Comparison of ENCODE assay signal across 9 cellular contexts in the genomic region with DNA sequence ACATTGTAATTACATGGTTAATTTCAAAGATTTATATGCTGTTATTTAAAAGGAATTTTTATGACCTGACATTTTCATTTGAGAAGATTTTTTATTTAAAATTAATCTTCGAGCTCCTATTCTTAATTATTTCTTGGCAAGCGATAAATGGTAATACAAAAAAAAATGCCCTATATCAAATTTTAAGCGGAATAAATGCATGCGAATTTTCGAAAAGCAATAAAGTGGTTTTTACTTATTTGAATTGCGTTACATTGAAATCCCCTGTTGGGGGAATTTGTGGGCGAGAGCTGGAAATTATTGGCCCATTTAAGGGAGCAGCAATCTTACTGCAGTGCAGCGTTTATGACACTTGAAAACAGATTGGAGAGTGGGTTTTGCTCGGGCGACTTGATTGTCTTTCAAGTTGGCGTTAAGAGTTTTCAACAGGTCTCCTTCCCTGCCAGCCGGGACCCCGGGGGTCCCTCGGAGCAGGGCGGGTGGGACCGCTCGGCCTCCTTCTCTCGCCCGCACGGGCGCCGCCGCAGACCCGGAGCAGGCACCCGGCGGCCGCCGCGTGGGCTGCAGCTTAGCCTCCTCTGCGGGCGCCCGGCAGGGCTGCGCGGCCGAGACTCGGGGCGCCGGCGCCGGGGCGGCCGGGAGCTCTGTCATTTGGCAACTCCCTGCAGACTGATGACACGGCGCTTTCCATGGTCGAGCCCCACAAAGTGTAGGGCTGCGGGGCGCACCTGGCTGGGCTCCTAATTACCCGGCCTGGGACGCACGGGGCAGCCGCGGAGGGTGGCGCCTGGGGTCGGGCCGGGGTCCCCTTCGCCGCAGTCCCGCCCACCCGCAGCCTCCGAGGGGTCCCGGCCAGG.
DNase-seq lines count a peak whose midpoint lies in the region; ATAC-seq and TF ChIP-seq lines count a peak whose summit lies in the region.
"Had no signal": no experiment of that assay in that cellular context is flagged by ENCODE, and none has a peak within 500 bp of the region (broad histone marks: within the 10 kb centered on the region; RNA-seq: fewer than 3 reads in every experiment).

No MANE protein-coding gene starts in this region.

- H3K4me1 Mint-ChIP-seq in activated CD8-positive, alpha-beta memory T cell treated with anti-CD3 and anti-CD28 coated beads, Interleukin-2, amount 10 ng/mL, durations not matched to agents 7 days and 5 days: peaks cover 2% of the 10 kb centered on the region

- no peaks in the 10 kb centered on the region for H3K9me2 ChIP-seq in hepatocyte (replicated peaks; ENCODE audit: insufficient read depth)

- no peak overlapping the region for H3K27ac Mint-ChIP-seq in activated CD8-positive, alpha-beta memory T cell treated with anti-CD3 and anti-CD28 coated beads, Interleukin-2, amount 10 ng/mL, durations not matched to agents 7 days and 5 days

- peaks cover 67% of the 10 kb centered on the region for H3K27me3 Mint-ChIP-seq in activated CD8-positive, alpha-beta memory T cell treated with anti-CD3 and anti-CD28 coated beads, Interleukin-2, amount 10 ng/mL, durations not matched to agents 7 days and 5 days

- in situ Hi-C loops in HAP-1 (cut with MboI; ENCODE audit: low sequenced_read_pairs): no loop called here

- H3K9me3 ChIP-seq in HAP-1: no peaks in the 10 kb centered on the region
- no peaks in the 10 kb centered on the region for H3K9me3 ChIP-seq in hepatocyte (ENCODE audit: low read depth)
- H3K9me3 ChIP-seq in skeletal muscle satellite cell (replicated peaks; ENCODE audit: low read length): no peaks in the 10 kb centered on the region
- H3K9me3 ChIP-seq in effector memory CD4-positive, alpha-beta T cell (ENCODE audit: control insufficient read depth, low read length): no peaks in the 10 kb centered on the region

- no peak for TF ChIP-seq CTCF in hepatocyte (IDR thresholded peaks at IDR 0.05; ENCODE audit: poor library complexity)

- H4K20me1 ChIP-seq in hepatocyte (ENCODE audit: insufficient read depth, poor library complexity, severe bottlenecking): no peaks in the 10 kb centered on the region

- H2AFZ ChIP-seq in hepatocyte: peak overlapping the region; percentile 70

- H3K27ac ChIP-seq in hepatocyte: no peak overlapping the region
- H3K27ac ChIP-seq in effector memory CD4-positive, alpha-beta T cell (ENCODE audit: insufficient read depth, low read length, poor library complexity, severe bottlenecking): no peak overlapping the region

- H3K4me3 Mint-ChIP-seq in activated CD8-positive, alpha-beta memory T cell treated with anti-CD3 and anti-CD28 coated beads, Interleukin-2, amount 10 ng/mL, durations not matched to agents 7 days and 5 days: no peak overlapping the region
- H3K4me3 Mint-ChIP-seq: IgD-negative memory B cell had no signal

- 13% methylated on average over 20 of the region's 61 CpGs for WGBS in hepatocyte (ENCODE audit: low lambda C conversion rate, missing lambda C conversion rate)

- H3K4me3 ChIP-seq in HAP-1 (peak overlapping the region; percentile 30), hepatocyte (peak overlapping the region; percentile 58), skeletal muscle satellite cell (ENCODE audit: low read length) (peak overlapping the region; percentile 70)
- no peak overlapping the region for H3K4me3 ChIP-seq in effector memory CD4-positive, alpha-beta T cell (ENCODE audit: insufficient read depth, low read depth, low read length, poor library complexity, severe bottlenecking)

- CTCF ChIA-PET in activated CD8-positive, alpha-beta memory T cell treated with anti-CD3 and anti-CD28 coated beads, Interleukin-2, amount 10 ng/mL, durations not matched to agents 7 days and 5 days (lab: Charles Lee): interaction anchor here (1.4 kb wide), 1 partner anchor 21 kb away, joined by 3 read pairs; no protein-coding TSS in a partner anchor

- H3K9me3 Mint-ChIP-seq in activated CD8-positive, alpha-beta memory T cell treated with anti-CD3 and anti-CD28 coated beads, Interleukin-2, amount 10 ng/mL, durations not matched to agents 7 days and 5 days (ENCODE audit: low read depth): no peaks in the 10 kb centered on the region

- no peaks in the 10 kb centered on the region for H3K36me3 Mint-ChIP-seq in activated CD8-positive, alpha-beta memory T cell treated with anti-CD3 and anti-CD28 coated beads, Interleukin-2, amount 10 ng/mL, durations not matched to agents 7 days and 5 days
- H3K36me3 Mint-ChIP-seq: IgD-negative memory B cell had no signal

- peak; percentile 15 for DNase-seq in EH (ENCODE audit: low read depth)
- DNase-seq in HAP-1 (ENCODE audit: low spot score in 2 of 2): peak; percentile 43 to 53
- no peak for DNase-seq in activated CD8-positive, alpha-beta memory T cell treated with anti-CD3 and anti-CD28 coated beads, Interleukin-2, amount 10 ng/mL, durations not matched to agents 7 days and 5 days
- peak; percentile 66 for DNase-seq in hepatocyte (ENCODE audit: low spot score)
- DNase-seq in SW 1271 (lab: John Stamatoyannopoulos, UW): no peak
- DNase-seq in activated CD4-positive, CD25-positive, alpha-beta regulatory T cell treated with anti-CD3 and anti-CD28 coated beads, Interleukin-2, amount 50 U/mL, for 72 hours: no peak
- DNase-seq in effector memory CD4-positive, alpha-beta T cell: no peak

- H3K4me1 ChIP-seq in HAP-1 (peaks cover 38% of the 10 kb centered on the region), hepatocyte (ENCODE audit: insufficient read depth) (no peaks in the 10 kb centered on the region), skeletal muscle satellite cell (ENCODE audit: control insufficient read depth, insufficient read depth, low read length) (no peaks in the 10 kb centered on the region)
- H3K4me1 ChIP-seq in effector memory CD4-positive, alpha-beta T cell (ENCODE audit: control insufficient read depth, insufficient read depth, low read length, poor library complexity, severe bottlenecking): peaks cover 5% of the 10 kb centered on the region

- peak overlapping the region; percentile 25 for H3K9ac ChIP-seq in skeletal muscle satellite cell (ENCODE audit: low read depth, low read length)

- H3K36me3 ChIP-seq in HAP-1 (replicated peaks): no peaks in the 10 kb centered on the region
- no peaks in the 10 kb centered on the region for H3K36me3 ChIP-seq in hepatocyte (replicated peaks; ENCODE audit: insufficient read depth, low read depth)
- no peaks in the 10 kb centered on the region for H3K36me3 ChIP-seq in skeletal muscle satellite cell (ENCODE audit: insufficient read depth, low read length)
- no peaks in the 10 kb centered on the region for H3K36me3 ChIP-seq in effector memory CD4-positive, alpha-beta T cell (ENCODE audit: control insufficient read depth, insufficient read depth, low read length)

- no peaks in the 10 kb centered on the region for H3K27me3 ChIP-seq in HAP-1 (ENCODE audit: low read depth)
- H3K27me3 ChIP-seq in hepatocyte: peaks cover 92% of the 10 kb centered on the region
- peaks cover 84% of the 10 kb centered on the region for H3K27me3 ChIP-seq in skeletal muscle satellite cell (ENCODE audit: control insufficient read depth, insufficient read depth, low read length)
- peaks cover 13% of the 10 kb centered on the region for H3K27me3 ChIP-seq in effector memory CD4-positive, alpha-beta T cell (replicated peaks; ENCODE audit: control insufficient read depth, insufficient read depth, low read length, poor library complexity, severe bottlenecking)

- no peaks in the 10 kb centered on the region for H3K79me2 ChIP-seq in hepatocyte

- peak; percentile 64 for ATAC-seq in activated CD8-positive, alpha-beta memory T cell treated with anti-CD3 and anti-CD28 coated beads, Interleukin-2, amount 10 ng/mL, durations not matched to agents 7 days and 5 days

- H3K4me2 ChIP-seq in hepatocyte (peak overlapping the region; percentile 99), skeletal muscle satellite cell (ENCODE audit: low read length) (peak overlapping the region; percentile 91)

Comparison
In these comparisons a context has a peak if more than half of its experiments do, and no peak if none do; other contexts are left out.
1. DNase-seq: peak in EH (single experiment), HAP-1 (2 of 2) and hepatocyte (single experiment); none in activated CD8-positive, alpha-beta memory T cell treated with anti-CD3 and anti-CD28 coated beads, Interleukin-2, amount 10 ng/mL, durations not matched to agents 7 days and 5 days (single experiment), SW 1271 (0 of 2), activated CD4-positive, CD25-positive, alpha-beta regulatory T cell treated with anti-CD3 and anti-CD28 coated beads, Interleukin-2, amount 50 U/mL, for 72 hours (single experiment) and effector memory CD4-positive, alpha-beta T cell (0 of 3).